In genomic region chr6:25717856-25718740, GRCh38 we compare ENCODE assay signal across 8 cellular contexts. TPM values are rescaled to one million over a fixed set of nuclear protein-coding genes. Genes with fewer than 3 reads are reported as not detected.
A peak's percentile ranks its signal among the peaks of the same experiment; 100 is the strongest.
DNase-seq lines count a peak whose midpoint lies in the region; ATAC-seq, FAIRE-seq and TF ChIP-seq lines count a peak whose summit lies in the region.

No MANE protein-coding gene starts in this region.

- BruUV-seq in Panc1 (replicated peaks; lab: Mats Ljungman, UMichigan), result no TSS peak

- peaks cover 15% of the 10 kb centered on the region for H3K27me3 Mint-ChIP-seq in CD4-positive, alpha-beta T cell
- no peaks in the 10 kb centered on the region; the same call in 1 of the 2 replicates for H3K27me3 Mint-ChIP-seq in HFFc6 (ENCODE audit: insufficient read depth)

- H3K4me1 ChIP-seq in Panc1 (ENCODE audit: control insufficient read depth, insufficient read depth, low read length) (no peaks in the 10 kb centered on the region), small intestine (ENCODE audit: control insufficient read depth in 2 of 2, insufficient read depth in 1 of 2, low read depth in 1 of 2, low read length in 1 of 2) (no peaks in the 10 kb centered on the region)

- H3K27ac Mint-ChIP-seq in CD4-positive, alpha-beta T cell, result no peak overlapping the region
- H3K27ac Mint-ChIP-seq in HFFc6, result no peak overlapping the region

- H3K27ac ChIP-seq in CD4-positive, alpha-beta T cell (ENCODE audit: low read depth, low read length), result no peak overlapping the region
- H3K27ac ChIP-seq in Panc1 (ENCODE audit: low read length) (no peak overlapping the region), small intestine (ENCODE audit: low read depth in 1 of 2, low read length in 1 of 2) (no peak overlapping the region)

- H3K4me3 ChIP-seq in Panc1 (ENCODE audit: low read depth in 2 of 2, low read length in 2 of 2) (no peak overlapping the region), small intestine (ENCODE audit: low read depth in 1 of 2, low read length in 2 of 2) (no peak overlapping the region)

- no peaks in the 10 kb centered on the region for H3K9me3 ChIP-seq in CD4-positive, alpha-beta T cell (ENCODE audit: control insufficient read depth, low read length)
- no peaks in the 10 kb centered on the region for H3K9me3 ChIP-seq in Panc1 (ENCODE audit: control insufficient read depth, insufficient read depth, low read depth, low read length)
- no peaks in the 10 kb centered on the region for H3K9me3 ChIP-seq in small intestine (ENCODE audit: control insufficient read depth, low read depth)

- in situ Hi-C loops in Panc1 (cut with HindIII; ENCODE audit: low pct_unique_long_range_greater_than_20kb, low sequenced_read_pairs), result no loop called here

- intact Hi-C loops in CD4-positive, alpha-beta T cell (cut with DNase I, micrococcal nuclease), result loop anchor here (5.0 to 10.0 kb wide), 2 partner anchors 493 to 496 kb away; no protein-coding TSS in a partner anchor
- intact Hi-C loops in Panc1 (cut with micrococcal nuclease; ENCODE audit: unreplicated experiment), result loop anchor here (2.0 kb wide), 2 partner anchors 173 to 229 kb away; no protein-coding TSS in a partner anchor

- TF ChIP-seq CTCF in CD4-positive, alpha-beta T cell (IDR thresholded peaks at IDR 0.05), result peak; percentile 59
- TF ChIP-seq CTCF in HFFc6 (IDR thresholded peaks at IDR 0.05) (peak; percentile 85), Panc1 (IDR thresholded peaks at IDR 0.05) (peak; percentile 77)

- H3K9me3 Mint-ChIP-seq in CD4-positive, alpha-beta T cell, result no peaks in the 10 kb centered on the region
- no peaks in the 10 kb centered on the region for H3K9me3 Mint-ChIP-seq in HFFc6

- POLR2A ChIA-PET in CD4-positive, alpha-beta T cell (lab: Charles Lee), result interaction anchor here (1.2 kb wide), 1 partner anchor 13 kb away, joined by 4 read pairs; no protein-coding TSS in a partner anchor
- POLR2A ChIA-PET in Panc1 (lab: Charles Lee), result no interaction called here

- DNase-seq in CD4-positive, alpha-beta T cell, result no peak
- peak; percentile 29 for DNase-seq in HFFc6
- DNase-seq in Panc1 (ENCODE audit: low read depth, low spot score), result no peak
- peak; percentile 10 for DNase-seq in fibroblast of gingiva (ENCODE audit: low read depth)
- DNase-seq in small intestine, result peak; percentile 36
- DNase-seq in stimulated activated naive CD4-positive, alpha-beta T cell treated with Interleukin-2 at 50 U/mL for 16 hours (lab: John Stamatoyannopoulos, UW), result no peak

- FAIRE-seq in small intestine (lab: Jason Lieb, UNC), result peak; percentile 67

- H3K36me3 Mint-ChIP-seq in CD4-positive, alpha-beta T cell (ENCODE audit: low read depth), result no peaks in the 10 kb centered on the region
- H3K36me3 Mint-ChIP-seq in HFFc6 (ENCODE audit: low read depth), result no peaks in the 10 kb centered on the region

- WGBS in small intestine, 3 donors, result 54 to 58% (median 54%) methylated on average over 6 of the region's 6 CpGs

- CTCF ChIA-PET in CD4-positive, alpha-beta T cell (lab: Charles Lee), result interaction anchor here (1.2 kb wide), 1 partner anchor 274 kb away, joined by 4 read pairs; no protein-coding TSS in a partner anchor
- CTCF ChIA-PET in Panc1 (lab: Charles Lee), result interaction anchor here (0.6 to 1.1 kb wide), 5 partner anchors 8 to 494 kb away, joined by 3 to 6 read pairs (median 3); partner anchors contain the start of gene TRIM38

- H3K36me3 ChIP-seq in Panc1 (ENCODE audit: control insufficient read depth, insufficient read depth, low read length) (no peaks in the 10 kb centered on the region), small intestine (ENCODE audit: control insufficient read depth in 2 of 2, insufficient read depth in 2 of 2, low read length in 2 of 2) (no peaks in the 10 kb centered on the region)

- H3K4me3 Mint-ChIP-seq in CD4-positive, alpha-beta T cell, result no peak overlapping the region
- H3K4me3 Mint-ChIP-seq in HFFc6, result no peak overlapping the region

- no peak for ATAC-seq in CD4-positive, alpha-beta T cell (ENCODE audit: poor library complexity)
- ATAC-seq in Panc1 (no peak), GM19035 (IDR thresholded peaks at IDR 0.05; ENCODE audit: unreplicated experiment) (no peak), HG02571 (IDR thresholded peaks at IDR 0.05; ENCODE audit: unreplicated experiment) (no peak)

- H3K27me3 ChIP-seq in CD4-positive, alpha-beta T cell (ENCODE audit: control insufficient read depth, insufficient read depth, low read length), result no peaks in the 10 kb centered on the region
- H3K27me3 ChIP-seq in Panc1 (ENCODE audit: control insufficient read depth, insufficient read depth, low read length) (peaks cover 2% of the 10 kb centered on the region), small intestine (ENCODE audit: control insufficient read depth in 2 of 2, insufficient read depth in 2 of 2, low read length in 2 of 2) (no peaks in the 10 kb centered on the region)

- H3K4me1 Mint-ChIP-seq in CD4-positive, alpha-beta T cell (ENCODE audit: low read depth), result no peaks in the 10 kb centered on the region
- no peaks in the 10 kb centered on the region for H3K4me1 Mint-ChIP-seq in HFFc6 (ENCODE audit: low read depth)

RNA-seq across cellular contexts. Expression of gene SLC17A4, which starts 36.4 kb away (rescaled TPM):
- total RNA-seq in CD4-positive, alpha-beta T cell, result not detected
- total RNA-seq in HFFc6 (2021; fragmentation: NEBNext Ultra II Directional; extraction: Animal tissue kit (Norgen Biotek cat#: 25700)), result not detected
- total RNA-seq in Panc1 (2021; ENCODE audit: unreplicated experiment), result not detected
- not detected for polyA plus RNA-seq in Panc1 (2012; ENCODE audit: insufficient read length)
- 10 to 100 TPM in 2 of 3 donors, 1 to 10 TPM in 1; 3.1 to 21.2 (median 18.6) TPM for polyA plus RNA-seq in small intestine

Comparison
In these comparisons a context has a peak if more than half of its experiments do, and no peak if none do; other contexts are left out.
1. DNase-seq: peak in HFFc6 (single experiment), fibroblast of gingiva (single experiment) and small intestine (single experiment); none in CD4-positive, alpha-beta T cell (0 of 10), Panc1 (single experiment) and stimulated activated naive CD4-positive, alpha-beta T cell treated with Interleukin-2 at 50 U/mL for 16 hours (single experiment).
2. Peak in every context shown above with its lines, with median percentiles within 50 percentile points of each other: CTCF ChIP-seq.